1 cellular context compared by ENCODE assay signal in genomic region chr6:37972994-37973757, GRCh38.
TF ChIP-seq lines count a peak whose summit lies in the region.

No MANE protein-coding gene starts in this region.

TF ChIP-seq in K562, 482 proteins besides CTCF, POLR2A, EP300 and RAD21 (continued from another document and continues in another):
- TF ChIP-seq ZNF592 (IDR thresholded peaks at IDR 0.05) (peak; percentile 75), HDAC2 (IDR thresholded peaks at IDR 0.05) (no peak), BCOR (IDR thresholded peaks at IDR 0.05) (no peak), FIP1L1 (IDR thresholded peaks at IDR 0.05; ENCODE audit: low read depth, low read length, poor library complexity, severe bottlenecking) (no peak), ARNT (IDR thresholded peaks at IDR 0.05) (no peak), TGIF2 (CRISPR knock-in tag; IDR thresholded peaks at IDR 0.05) (no peak), ARID4B (CRISPR knock-in tag; IDR thresholded peaks at IDR 0.05) (no peak), CHD1 (IDR thresholded peaks at IDR 0.05; ENCODE audit: low read length) (no peak), POLR3G (IDR thresholded peaks at IDR 0.05; ENCODE audit: extremely low read depth, insufficient read length, insufficient replicate concordance) (no peak), ERF (CRISPR knock-in tag; IDR thresholded peaks at IDR 0.05) (no peak), TCFL5 (CRISPR knock-in tag; conservative IDR thresholded peaks at IDR 0.05) (0 out of 2 replicates have a peak, but pooled peaks have one; percentile 28), SP1 (CRISPR knock-in tag; IDR thresholded peaks at IDR 0.05) (no peak), TBP (optimal IDR thresholded peaks at IDR 0.05; ENCODE audit: low read depth, low read length) (no peak), TCF15 (CRISPR knock-in tag; IDR thresholded peaks at IDR 0.05) (no peak), GTF3C2 (IDR thresholded peaks at IDR 0.05; ENCODE audit: borderline replicate concordance, extremely low read depth, insufficient read length) (no peak), KDM1A (IDR thresholded peaks at IDR 0.05) (no peak), ZNF780A (CRISPR knock-in tag; IDR thresholded peaks at IDR 0.05) (0 out of 2 replicates have a peak, but pooled peaks have one; percentile 60)
- TF ChIP-seq, protein P1, sequence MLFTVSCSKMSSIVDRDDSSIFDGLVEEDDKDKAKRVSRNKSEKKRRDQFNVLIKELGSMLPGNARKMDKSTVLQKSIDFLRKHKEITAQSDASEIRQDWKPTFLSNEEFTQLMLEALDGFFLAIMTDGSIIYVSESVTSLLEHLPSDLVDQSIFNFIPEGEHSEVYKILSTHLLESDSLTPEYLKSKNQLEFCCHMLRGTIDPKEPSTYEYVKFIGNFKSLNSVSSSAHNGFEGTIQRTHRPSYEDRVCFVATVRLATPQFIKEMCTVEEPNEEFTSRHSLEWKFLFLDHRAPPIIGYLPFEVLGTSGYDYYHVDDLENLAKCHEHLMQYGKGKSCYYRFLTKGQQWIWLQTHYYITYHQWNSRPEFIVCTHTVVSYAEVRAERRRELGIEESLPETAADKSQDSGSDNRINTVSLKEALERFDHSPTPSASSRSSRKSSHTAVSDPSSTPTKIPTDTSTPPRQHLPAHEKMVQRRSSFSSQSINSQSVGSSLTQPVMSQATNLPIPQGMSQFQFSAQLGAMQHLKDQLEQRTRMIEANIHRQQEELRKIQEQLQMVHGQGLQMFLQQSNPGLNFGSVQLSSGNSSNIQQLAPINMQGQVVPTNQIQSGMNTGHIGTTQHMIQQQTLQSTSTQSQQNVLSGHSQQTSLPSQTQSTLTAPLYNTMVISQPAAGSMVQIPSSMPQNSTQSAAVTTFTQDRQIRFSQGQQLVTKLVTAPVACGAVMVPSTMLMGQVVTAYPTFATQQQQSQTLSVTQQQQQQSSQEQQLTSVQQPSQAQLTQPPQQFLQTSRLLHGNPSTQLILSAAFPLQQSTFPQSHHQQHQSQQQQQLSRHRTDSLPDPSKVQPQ (CRISPR knock-in tag; IDR thresholded peaks at IDR 0.05; ENCODE audit: borderline replicate concordance): no peak
- TF ChIP-seq, protein P2, sequence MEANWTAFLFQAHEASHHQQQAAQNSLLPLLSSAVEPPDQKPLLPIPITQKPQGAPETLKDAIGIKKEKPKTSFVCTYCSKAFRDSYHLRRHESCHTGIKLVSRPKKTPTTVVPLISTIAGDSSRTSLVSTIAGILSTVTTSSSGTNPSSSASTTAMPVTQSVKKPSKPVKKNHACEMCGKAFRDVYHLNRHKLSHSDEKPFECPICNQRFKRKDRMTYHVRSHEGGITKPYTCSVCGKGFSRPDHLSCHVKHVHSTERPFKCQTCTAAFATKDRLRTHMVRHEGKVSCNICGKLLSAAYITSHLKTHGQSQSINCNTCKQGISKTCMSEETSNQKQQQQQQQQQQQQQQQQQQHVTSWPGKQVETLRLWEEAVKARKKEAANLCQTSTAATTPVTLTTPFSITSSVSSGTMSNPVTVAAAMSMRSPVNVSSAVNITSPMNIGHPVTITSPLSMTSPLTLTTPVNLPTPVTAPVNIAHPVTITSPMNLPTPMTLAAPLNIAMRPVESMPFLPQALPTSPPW (CRISPR knock-in tag; IDR thresholded peaks at IDR 0.05): no peak
- TF ChIP-seq, protein P3, sequence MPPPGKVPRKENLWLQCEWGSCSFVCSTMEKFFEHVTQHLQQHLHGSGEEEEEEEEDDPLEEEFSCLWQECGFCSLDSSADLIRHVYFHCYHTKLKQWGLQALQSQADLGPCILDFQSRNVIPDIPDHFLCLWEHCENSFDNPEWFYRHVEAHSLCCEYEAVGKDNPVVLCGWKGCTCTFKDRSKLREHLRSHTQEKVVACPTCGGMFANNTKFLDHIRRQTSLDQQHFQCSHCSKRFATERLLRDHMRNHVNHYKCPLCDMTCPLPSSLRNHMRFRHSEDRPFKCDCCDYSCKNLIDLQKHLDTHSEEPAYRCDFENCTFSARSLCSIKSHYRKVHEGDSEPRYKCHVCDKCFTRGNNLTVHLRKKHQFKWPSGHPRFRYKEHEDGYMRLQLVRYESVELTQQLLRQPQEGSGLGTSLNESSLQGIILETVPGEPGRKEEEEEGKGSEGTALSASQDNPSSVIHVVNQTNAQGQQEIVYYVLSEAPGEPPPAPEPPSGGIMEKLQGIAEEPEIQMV (tag; conservative IDR thresholded peaks at IDR 0.05; ENCODE audit: low read depth): 0 out of 2 replicates have a peak, but pooled peaks have one; percentile 51
- TF ChIP-seq, protein P4, sequence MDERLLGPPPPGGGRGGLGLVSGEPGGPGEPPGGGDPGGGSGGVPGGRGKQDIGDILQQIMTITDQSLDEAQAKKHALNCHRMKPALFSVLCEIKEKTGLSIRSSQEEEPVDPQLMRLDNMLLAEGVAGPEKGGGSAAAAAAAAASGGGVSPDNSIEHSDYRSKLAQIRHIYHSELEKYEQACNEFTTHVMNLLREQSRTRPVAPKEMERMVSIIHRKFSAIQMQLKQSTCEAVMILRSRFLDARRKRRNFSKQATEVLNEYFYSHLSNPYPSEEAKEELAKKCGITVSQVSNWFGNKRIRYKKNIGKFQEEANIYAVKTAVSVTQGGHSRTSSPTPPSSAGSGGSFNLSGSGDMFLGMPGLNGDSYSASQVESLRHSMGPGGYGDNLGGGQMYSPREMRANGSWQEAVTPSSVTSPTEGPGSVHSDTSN (CRISPR knock-in tag; IDR thresholded peaks at IDR 0.05; ENCODE audit: low read depth): no peak
- TF ChIP-seq, protein P4 (tag; conservative IDR thresholded peaks at IDR 0.05; ENCODE audit: low read depth): peak; percentile 69
- TF ChIP-seq, protein P5, sequence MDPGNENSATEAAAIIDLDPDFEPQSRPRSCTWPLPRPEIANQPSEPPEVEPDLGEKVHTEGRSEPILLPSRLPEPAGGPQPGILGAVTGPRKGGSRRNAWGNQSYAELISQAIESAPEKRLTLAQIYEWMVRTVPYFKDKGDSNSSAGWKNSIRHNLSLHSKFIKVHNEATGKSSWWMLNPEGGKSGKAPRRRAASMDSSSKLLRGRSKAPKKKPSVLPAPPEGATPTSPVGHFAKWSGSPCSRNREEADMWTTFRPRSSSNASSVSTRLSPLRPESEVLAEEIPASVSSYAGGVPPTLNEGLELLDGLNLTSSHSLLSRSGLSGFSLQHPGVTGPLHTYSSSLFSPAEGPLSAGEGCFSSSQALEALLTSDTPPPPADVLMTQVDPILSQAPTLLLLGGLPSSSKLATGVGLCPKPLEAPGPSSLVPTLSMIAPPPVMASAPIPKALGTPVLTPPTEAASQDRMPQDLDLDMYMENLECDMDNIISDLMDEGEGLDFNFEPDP (CRISPR knock-in tag; IDR thresholded peaks at IDR 0.05): no peak
